8 cellular contexts compared by ENCODE assay signal in the genomic region with DNA sequence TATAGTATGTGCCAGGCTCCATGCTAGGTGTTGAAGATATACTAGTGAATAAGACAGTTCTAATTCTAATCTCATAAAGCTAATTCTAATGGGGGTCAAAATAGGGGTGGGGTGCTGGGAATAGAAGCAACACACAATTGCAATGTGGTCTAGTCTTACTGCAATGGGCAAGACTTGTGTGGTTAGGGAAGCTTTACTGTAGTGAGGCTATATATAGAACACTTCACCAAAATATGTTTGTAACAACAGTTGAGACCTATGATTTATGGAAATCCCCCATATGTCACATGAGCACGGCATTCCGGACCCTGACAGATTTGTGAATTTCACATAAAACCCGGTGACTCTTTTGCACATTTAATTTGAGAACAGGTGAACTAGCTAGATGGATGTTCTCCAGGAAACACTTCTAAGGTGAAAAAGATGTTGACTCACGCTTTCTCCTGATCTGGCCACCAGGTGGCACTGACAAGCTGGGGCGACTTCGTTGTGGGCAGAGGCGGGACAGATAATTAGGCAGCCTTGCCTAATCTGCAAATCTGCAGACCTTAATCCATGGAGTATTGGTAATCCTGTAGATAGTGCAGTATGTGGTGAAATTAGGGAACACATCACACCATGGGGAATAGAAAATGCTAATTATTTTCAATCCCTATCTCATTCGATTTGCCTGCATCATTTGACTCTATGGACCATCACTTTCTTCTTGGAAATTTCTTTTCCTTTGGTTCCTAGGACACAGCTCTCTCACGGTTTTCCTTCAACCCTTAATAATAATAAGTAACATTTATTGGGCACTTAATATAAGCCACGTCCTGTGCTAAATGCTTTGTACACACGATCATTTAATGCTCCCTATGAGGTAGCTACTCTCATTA. TPM values are rescaled to one million over a fixed set of nuclear protein-coding genes. Genes with fewer than 3 reads are reported as not detected.
A peak's percentile ranks its signal among the peaks of the same experiment; 100 is the strongest.
DNase-seq lines count a peak whose midpoint lies in the region; ATAC-seq and TF ChIP-seq lines count a peak whose summit lies in the region.

No MANE protein-coding gene starts in this region.

- no peak overlapping the region for H2BK15ac ChIP-seq in mesenchymal stem cell (ENCODE audit: low read depth, poor library complexity, severe bottlenecking)

- no peak overlapping the region for H2BK12ac ChIP-seq in mesenchymal stem cell (ENCODE audit: low read length in 2 of 2)

- H3K4me2 ChIP-seq in mesenchymal stem cell (ENCODE audit: low read length, poor library complexity, severe bottlenecking), result no peak overlapping the region

- H3K27me3 ChIP-seq in dorsolateral prefrontal cortex (peaks cover 0 to 7% (median 0%) of the 10 kb centered on the region in 45 donors), mesenchymal stem cell (ENCODE audit: control insufficient read depth in 1 of 2, insufficient read depth in 1 of 2, low read length in 2 of 2) (peaks cover 18 to 22% of the 10 kb centered on the region in 2 experiments)

- no peak overlapping the region for H3K4ac ChIP-seq in mesenchymal stem cell (ENCODE audit: low read depth in 1 of 2, low read length in 2 of 2)

- no peak overlapping the region for H2AK5ac ChIP-seq in mesenchymal stem cell (ENCODE audit: low read length, severe bottlenecking)

- H3K14ac ChIP-seq in mesenchymal stem cell (ENCODE audit: low read length in 2 of 2), result no peak overlapping the region

- H3K79me1 ChIP-seq in mesenchymal stem cell (replicated peaks; ENCODE audit: low read length, poor library complexity, severe bottlenecking), result no peaks in the 10 kb centered on the region

- no peaks in the 10 kb centered on the region for H3K4me1 ChIP-seq in mesenchymal stem cell (ENCODE audit: control insufficient read depth, insufficient read depth, low read depth, low read length)

- H2BK5ac ChIP-seq in mesenchymal stem cell (ENCODE audit: low read depth, low read length, poor library complexity, severe bottlenecking), result no peak overlapping the region

- ATAC-seq in HG02678 (IDR thresholded peaks at IDR 0.05; ENCODE audit: unreplicated experiment), result peak; percentile 61
- no peak for ATAC-seq in GM18868 (IDR thresholded peaks at IDR 0.05; ENCODE audit: unreplicated experiment)

- H4K8ac ChIP-seq in mesenchymal stem cell (ENCODE audit: low read length), result no peak overlapping the region

- H2AFZ ChIP-seq in mesenchymal stem cell (ENCODE audit: low read depth, low read length), result no peak overlapping the region

- H2BK120ac ChIP-seq in mesenchymal stem cell (ENCODE audit: low read depth, low read length), result no peak overlapping the region

- H3K23ac ChIP-seq in mesenchymal stem cell (ENCODE audit: low read length in 2 of 2), result no peak overlapping the region

- H3K4me3 ChIP-seq in dorsolateral prefrontal cortex (no peak overlapping the region), mesenchymal stem cell (ENCODE audit: insufficient read depth in 1 of 2, low read depth in 1 of 2, low read length in 2 of 2) (no peak overlapping the region)

- H4K91ac ChIP-seq in mesenchymal stem cell (ENCODE audit: low read length), result no peak overlapping the region

- H3K9ac ChIP-seq in mesenchymal stem cell (ENCODE audit: low read length), result no peak overlapping the region

- no peaks in the 10 kb centered on the region for H3K36me3 ChIP-seq in mesenchymal stem cell (ENCODE audit: control insufficient read depth in 1 of 2, insufficient read depth in 2 of 2, low read depth in 1 of 2, low read length in 2 of 2)

- no peaks in the 10 kb centered on the region for H3K9me3 ChIP-seq in mesenchymal stem cell (ENCODE audit: control insufficient read depth, low read length)

- peak; percentile 76 to 97 (median 91) for TF ChIP-seq CTCF in dorsolateral prefrontal cortex (IDR thresholded peaks at IDR 0.05 in 54 of 56, conservative IDR thresholded peaks at IDR 0.05 in 2 of 56; ENCODE audit: low read depth in 1 of 56, partially characterized antibody in 56 of 56)

- no peak overlapping the region for H3K18ac ChIP-seq in mesenchymal stem cell (ENCODE audit: low read depth in 1 of 2, low read length in 2 of 2)

- 31% methylated on average over 11 of the region's 11 CpGs for WGBS in mesenchymal stem cell

- DNase-seq in DMS53 (lab: John Stamatoyannopoulos, UW) (peak; percentile 78), NCI-H524 treated with DMSO at 0.1 percent for 48 hours (lab: John Stamatoyannopoulos, UW) (peak; percentile 14), dorsolateral prefrontal cortex (peak in 9 of 10 donors; percentile 44 to 70 (median 61)), mesenchymal stem cell (peak; percentile 47)
- peak; percentile 74 for DNase-seq in activated CD4-positive, alpha-beta T cell treated with anti-CD3 and anti-CD28 coated beads, Interleukin-2, amount 50 U/mL, for 1 hour
- peak; percentile 53 for DNase-seq in stimulated activated CD8-positive, alpha-beta memory T cell treated with anti-CD3 and anti-CD28 coated beads, Interleukin-4, amount 100 ng/mL, for 1 hour (ENCODE audit: low read depth in 2 of 2, low spot score in 1 of 2)

- intact Hi-C loops in dorsolateral prefrontal cortex (cut with DNase I), result loop anchor here (5.0 to 10.0 kb wide), 3 partner anchors 167 to 1690 kb away; no protein-coding TSS in a partner anchor

- no peak overlapping the region for H3K27ac ChIP-seq in dorsolateral prefrontal cortex
- no peak overlapping the region for H3K27ac ChIP-seq in mesenchymal stem cell (ENCODE audit: low read length, poor library complexity, severe bottlenecking)

RNA-seq across cellular contexts. Expression of a gene that starts 37.7 kb away (rescaled TPM):
- 10 to 100 TPM in 8 of 120 experiments, 1 to 10 TPM in 112; 1.1 to 41.1 (median 4.4) TPM for total RNA-seq in dorsolateral prefrontal cortex
- 2.7 TPM for polyA plus RNA-seq in mesenchymal stem cell (2013, experiment 1 of 2)
- polyA plus RNA-seq in mesenchymal stem cell (2013, experiment 2 of 2), result 2.7 TPM

Comparison
In these comparisons a context has a peak if more than half of its experiments do, and no peak if none do; other contexts are left out.
1. DNase-seq: peak in every context shown above with its lines; median percentile 78 in DMS53; 74 in activated CD4-positive, alpha-beta T cell treated with anti-CD3 and anti-CD28 coated beads, Interleukin-2, amount 50 U/mL, for 1 hour; 61 in dorsolateral prefrontal cortex; 53 in stimulated activated CD8-positive, alpha-beta memory T cell treated with anti-CD3 and anti-CD28 coated beads, Interleukin-4, amount 100 ng/mL, for 1 hour; 47 in mesenchymal stem cell; 14 in NCI-H524 treated with DMSO at 0.1 percent for 48 hours.